9 cellular contexts compared by ENCODE assay signal in the genomic region with DNA sequence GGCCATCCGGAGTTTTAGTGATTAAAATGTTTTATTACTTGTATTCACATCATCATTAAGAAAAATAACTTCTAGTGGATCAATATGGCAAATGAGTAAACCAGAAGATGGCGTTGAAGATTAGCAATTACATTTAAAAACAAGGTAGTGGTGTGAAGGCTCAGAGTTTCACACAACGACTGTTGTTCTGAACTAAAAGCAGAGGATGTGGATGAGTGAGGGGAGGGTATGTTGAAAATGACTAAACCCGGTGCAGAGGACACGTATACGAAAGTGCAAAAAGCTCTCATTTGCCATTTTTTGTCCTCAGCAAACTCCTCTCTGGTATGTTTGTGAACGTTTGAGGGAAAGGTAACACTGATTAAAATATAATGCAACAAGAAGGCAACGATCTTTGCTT. TPM values are rescaled to one million over a fixed set of nuclear protein-coding genes. Genes with fewer than 3 reads are reported as not detected.
DNase-seq lines count a peak whose midpoint lies in the region; ATAC-seq and TF ChIP-seq lines count a peak whose summit lies in the region.
"Had no signal": no experiment of that assay in that cellular context is flagged by ENCODE, and none has a peak within 500 bp of the region (broad histone marks: within the 10 kb centered on the region; RNA-seq: fewer than 3 reads in every experiment).

No MANE protein-coding gene starts in this region.

- no peak overlapping the region for H3K27ac Mint-ChIP-seq in chondrocyte (ENCODE audit: unreplicated experiment)

- H3K27me3 Mint-ChIP-seq in chondrocyte (ENCODE audit: low read depth) = peaks cover 64% of the 10 kb centered on the region

- H3K4ac ChIP-seq in mesendoderm (ENCODE audit: low read depth, low read length) = no peak overlapping the region

- H2AK5ac ChIP-seq in mesendoderm (ENCODE audit: low read length) = no peak overlapping the region

- no peak overlapping the region for H3K18ac ChIP-seq in mesendoderm (ENCODE audit: low read length)

- no peak overlapping the region for H2BK5ac ChIP-seq in mesendoderm (ENCODE audit: low read length)

- H3K4me1 ChIP-seq in effector memory CD4-positive, alpha-beta T cell (ENCODE audit: control insufficient read depth, insufficient read depth, low read length, poor library complexity, severe bottlenecking) = peaks cover 13% of the 10 kb centered on the region
- H3K4me1 ChIP-seq in mesendoderm (ENCODE audit: control insufficient read depth, low read depth, low read length) = no peaks in the 10 kb centered on the region

- no peak overlapping the region for H3K23ac ChIP-seq in mesendoderm (ENCODE audit: low read length)

- TF ChIP-seq CTCF in GM12865 (IDR thresholded peaks at IDR 0.05; ENCODE audit: insufficient read depth, low read depth, low read length, missing control alignments) (no peak), chondrocyte (IDR thresholded peaks at IDR 0.05) (no peak)

- H3K4me3 Mint-ChIP-seq in chondrocyte (ENCODE audit: unreplicated experiment) = no peak overlapping the region

- WGBS in mesendoderm (ENCODE audit: extremely low coverage, insufficient coverage, low lambda C conversion rate) = no CpG with 5 or more reads among the region's 8 CpGs

- no peak overlapping the region for H3K56ac ChIP-seq in mesendoderm (ENCODE audit: low read length)

- no peak overlapping the region for H3K9ac ChIP-seq in mesendoderm (ENCODE audit: low read length)

- H3K9me3 Mint-ChIP-seq in chondrocyte (ENCODE audit: low read depth) = no peaks in the 10 kb centered on the region

- no peaks in the 10 kb centered on the region for H3K79me2 ChIP-seq in mesendoderm (ENCODE audit: control insufficient read depth, insufficient read depth, low read length)

- peak overlapping the region; percentile 36 for H3K27ac ChIP-seq in effector memory CD4-positive, alpha-beta T cell (ENCODE audit: insufficient read depth, low read length, poor library complexity, severe bottlenecking)
- H3K27ac ChIP-seq in mesendoderm (ENCODE audit: low read depth, low read length) = no peak overlapping the region

- no peak overlapping the region for H2BK15ac ChIP-seq in mesendoderm (replicated peaks; ENCODE audit: low read depth)

- H3K79me1 ChIP-seq in mesendoderm (ENCODE audit: low read length) = no peaks in the 10 kb centered on the region

- H4K8ac ChIP-seq in mesendoderm (ENCODE audit: low read depth, low read length) = no peak overlapping the region

- ATAC-seq in HG03432 (IDR thresholded peaks at IDR 0.05; ENCODE audit: unreplicated experiment) = peak; percentile 41

- H2BK120ac ChIP-seq in mesendoderm (ENCODE audit: low read depth, low read length) = no peak overlapping the region

- peaks cover 5% of the 10 kb centered on the region for H3K36me3 Mint-ChIP-seq in chondrocyte (ENCODE audit: low read depth)

- H4K5ac ChIP-seq in mesendoderm (ENCODE audit: low read length) = no peak overlapping the region

- H3K4me3 ChIP-seq in GM12865 (ENCODE audit: low read depth, low read length) = peak overlapping the region; percentile 65
- no peak overlapping the region for H3K4me3 ChIP-seq in effector memory CD4-positive, alpha-beta T cell (ENCODE audit: insufficient read depth, low read depth, low read length, poor library complexity, severe bottlenecking)
- no peak overlapping the region for H3K4me3 ChIP-seq in mesendoderm (ENCODE audit: low read length)

- no peak overlapping the region for H3K4me2 ChIP-seq in mesendoderm (ENCODE audit: low read length)

- H3K27me3 ChIP-seq in effector memory CD4-positive, alpha-beta T cell (replicated peaks; ENCODE audit: control insufficient read depth, insufficient read depth, low read length, poor library complexity, severe bottlenecking) = no peaks in the 10 kb centered on the region
- H3K27me3 ChIP-seq in mesendoderm (ENCODE audit: insufficient read depth, low read length, poor library complexity) = peaks cover 29% of the 10 kb centered on the region

- no peaks in the 10 kb centered on the region for H3K9me3 ChIP-seq in effector memory CD4-positive, alpha-beta T cell (ENCODE audit: control insufficient read depth, low read length)

- DNase-seq in GM12865 (ENCODE audit: low read depth) (peak; percentile 91), GM19240 (ENCODE audit: insufficient read length, low spot score) (peak; percentile 57), chondrocyte (ENCODE audit: low spot score) (no peak), dermis blood vessel endothelial cell (no peak), NCI-H345 (lab: John Stamatoyannopoulos, UW) (no peak), mesendoderm (no peak)
- DNase-seq in effector memory CD4-positive, alpha-beta T cell = no peak
- DNase-seq: NCI-H187 had no signal

- no peaks in the 10 kb centered on the region for H3K36me3 ChIP-seq in effector memory CD4-positive, alpha-beta T cell (ENCODE audit: control insufficient read depth, insufficient read depth, low read length)
- no peaks in the 10 kb centered on the region for H3K36me3 ChIP-seq in mesendoderm (ENCODE audit: control insufficient read depth, insufficient read depth, low read length)

- peaks cover 23% of the 10 kb centered on the region for H3K4me1 Mint-ChIP-seq in chondrocyte (ENCODE audit: low read depth)

RNA-seq across cellular contexts. Expression of a gene that starts 1.9 kb away (rescaled TPM):
- total RNA-seq in chondrocyte (0.05 TPM in 1 of 3 replicates, not detected in the others), dermis blood vessel endothelial cell (0.05 TPM in 1 of 2 replicates, not detected in the other)
- 0.91 TPM for polyA plus RNA-seq in mesendoderm (2013, experiment 1 of 2)
- 1.1 TPM for polyA plus RNA-seq in mesendoderm (2013, experiment 2 of 2)

Comparison
In these comparisons a context has a peak if more than half of its experiments do, and no peak if none do; other contexts are left out.
1. DNase-seq: peak in GM12865 (single experiment) and GM19240 (single experiment); none in effector memory CD4-positive, alpha-beta T cell (0 of 3), chondrocyte (single experiment), dermis blood vessel endothelial cell (single experiment), NCI-H345 (single experiment) and mesendoderm (single experiment).